14 cellular contexts compared by ENCODE assay signal in the genomic region with DNA sequence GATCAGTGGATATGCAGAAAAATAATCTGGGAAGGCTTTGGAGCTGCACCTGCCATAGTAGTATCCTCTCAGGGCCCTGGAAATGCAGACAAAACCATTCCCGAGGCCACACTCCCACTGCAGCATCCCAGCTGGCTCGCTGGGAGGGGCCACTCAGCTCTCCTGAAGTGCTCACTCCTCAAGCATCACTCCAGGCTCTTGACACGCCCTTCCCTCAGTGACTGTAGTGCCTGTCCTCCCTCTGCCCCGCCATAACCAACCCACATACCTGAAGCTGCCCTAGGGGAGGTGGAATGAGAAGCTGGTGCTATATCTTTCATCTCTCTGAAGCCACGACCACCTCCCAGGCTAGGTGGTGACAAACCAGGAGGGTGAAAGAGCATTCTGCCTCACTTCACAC. TPM values are rescaled to one million over a fixed set of nuclear protein-coding genes. Genes with fewer than 3 reads are reported as not detected.
"Had no signal": no experiment of that assay in that cellular context is flagged by ENCODE, and none has a peak within 500 bp of the region (broad histone marks: within the 10 kb centered on the region; RNA-seq: fewer than 3 reads in every experiment).

No MANE protein-coding gene starts in this region.

- H3K9me3 ChIP-seq: body of pancreas, gastroesophageal sphincter, thyroid gland, vagina had no signal

- H3K36me3 ChIP-seq: gastroesophageal sphincter, thyroid gland, vagina had no signal

- ATAC-seq: activated CD4-positive, CD25-positive, alpha-beta regulatory T cell treated with anti-CD3 and anti-CD28 coated beads, Interleukin-2, amount 50 U/mL, for 24 hours; activated naive CD4-positive, alpha-beta T cell treated with anti-CD3 and anti-CD28 coated beads, Interleukin-2, amount 50 U/mL, for 72 hours; activated T-cell treated with anti-CD3 and anti-CD28 coated beads, Interleukin-2, amount 50 U/mL, for 4 hours; body of pancreas; effector memory CD8-positive, alpha-beta T cell; gastroesophageal sphincter had no signal

- H3K27ac ChIP-seq: body of pancreas, gastroesophageal sphincter, thyroid gland, vagina had no signal

- DNase-seq: activated CD4-positive, alpha-beta memory T cell treated with anti-CD3 and anti-CD28 coated beads for 36 hours; activated effector memory CD4-positive, alpha-beta T cell treated with anti-CD3 and anti-CD28 coated beads, Interleukin-2, amount 50 U/mL, for 16 hours; activated T-cell treated with anti-CD3 and anti-CD28 coated beads, Interleukin-2, amount 50 U/mL, for 4 hours; amniotic stem cell; effector memory CD8-positive, alpha-beta T cell; kidney; retina; stimulated activated CD4-positive, alpha-beta T cell treated with anti-CD3 and anti-CD28 coated beads, Interleukin-4, amount 100 ng/mL, for 1 hour had no signal

- H3K4me3 ChIP-seq: body of pancreas, gastroesophageal sphincter, thyroid gland, vagina had no signal

RNA-seq across cellular contexts. Expression of gene DSCAML1, which starts 4.8 kb away (rescaled TPM):
- total RNA-seq: activated T-cell treated with anti-CD3 and anti-CD28 coated beads, Interleukin-2, amount 50 U/mL, for 4 hours had no signal

RNA-seq across cellular contexts. Expression of gene FXYD2, which starts 32.3 kb away (rescaled TPM):
- total RNA-seq: activated CD4-positive, alpha-beta memory T cell treated with anti-CD3 and anti-CD28 coated beads for 36 hours had no signal
